In genomic region chr3:23928525-23928924, GRCh38 we compare ENCODE assay signal across 20 cellular contexts. TPM values are rescaled to one million over a fixed set of nuclear protein-coding genes. Genes with fewer than 3 reads are reported as not detected.
DNase-seq lines count a peak whose midpoint lies in the region; ATAC-seq and TF ChIP-seq lines count a peak whose summit lies in the region.
"Had no signal": no experiment of that assay in that cellular context is flagged by ENCODE, and none has a peak within 500 bp of the region (broad histone marks: within the 10 kb centered on the region; RNA-seq: fewer than 3 reads in every experiment).

No MANE protein-coding gene starts in this region.

- no peak for TF ChIP-seq CTCF in HEK293 (tag by site-specific recombination; IDR thresholded peaks at IDR 0.05)

- H3K27me3 Mint-ChIP-seq in stimulated activated naive B cell treated with anti-CD40 and anti-IgM and Interleukin-4, amounts not matched to agents 10 μg/mL and 1 μg/mL and 100 μg/mL, for 72 hours: no peaks in the 10 kb centered on the region
- H3K27me3 Mint-ChIP-seq in CD8-positive, alpha-beta memory T cell: no peaks in the 10 kb centered on the region
- H3K27me3 Mint-ChIP-seq: activated naive CD8-positive, alpha-beta T cell treated with anti-CD3 and anti-CD28 coated beads, Interleukin-2, amount 50 U/mL, for 24 hours had no signal

- POLR2A ChIA-PET in HEK293 (lab: Yijun Ruan, JAX): interaction anchor here (3.0 kb wide), 1 partner anchor 11 kb away, joined by 15 read pairs; the partner anchor contains the start of genes NKIRAS1 and RPL15
- POLR2A ChIA-PET in CD8-positive, alpha-beta memory T cell (lab: Charles Lee): no interaction called here

- H3K9me3 Mint-ChIP-seq in stimulated activated naive B cell treated with anti-CD40 and anti-IgM and Interleukin-4, amounts not matched to agents 10 μg/mL and 1 μg/mL and 100 μg/mL, for 72 hours: no peaks in the 10 kb centered on the region
- H3K9me3 Mint-ChIP-seq in CD8-positive, alpha-beta memory T cell: no peaks in the 10 kb centered on the region
- H3K9me3 Mint-ChIP-seq: activated naive CD8-positive, alpha-beta T cell treated with anti-CD3 and anti-CD28 coated beads, Interleukin-2, amount 50 U/mL, for 24 hours; naive thymus-derived CD4-positive, alpha-beta T cell; WTC11 had no signal

- H3K27ac ChIP-seq in HEK293 (ENCODE audit: extremely low read depth, low read depth, low read length): no peak overlapping the region
- no peak overlapping the region for H3K27ac ChIP-seq in CD8-positive, alpha-beta memory T cell (ENCODE audit: low read depth, low read length)
- H3K27ac ChIP-seq: BLaER1 treated with 17β-estradiol and CSF1 and Interleukin-3, amounts not matched to agents 10 nM and 100 nM; cardiac muscle cell; KMS-11; tibial artery had no signal

- CTCF ChIA-PET in HEK293 (lab: Yijun Ruan, JAX): interaction anchor here (0.6 kb wide), 1 partner anchor 1535 kb away, joined by 5 read pairs; no protein-coding TSS in a partner anchor
- CTCF ChIA-PET in CD8-positive, alpha-beta memory T cell (lab: Charles Lee): no interaction called here

- H3K36me3 ChIP-seq in HEK293 (ENCODE audit: control insufficient read depth in 2 of 2, insufficient read depth in 1 of 2, low read length in 2 of 2): no peaks in the 10 kb centered on the region
- no peaks in the 10 kb centered on the region for H3K36me3 ChIP-seq in CD8-positive, alpha-beta memory T cell (ENCODE audit: insufficient read depth, low read length)
- H3K36me3 ChIP-seq: cardiac muscle cell, tibial artery had no signal

- DNase-seq in NOMO-1 treated with DMSO at 0.1 percent for 48 hours (lab: John Stamatoyannopoulos, UW; ENCODE audit: unreplicated experiment): peak; percentile 48
- peak; percentile 26 for DNase-seq in fibroblast of peridontal ligament (ENCODE audit: extremely low read depth)
- no peak for DNase-seq in stimulated activated naive B cell treated with anti-CD40 and anti-IgM and Interleukin-4, amounts not matched to agents 10 μg/mL and 1 μg/mL and 100 μg/mL, for 72 hours
- DNase-seq in CD8-positive, alpha-beta memory T cell: no peak
- DNase-seq: activated CD8-positive, alpha-beta memory T cell treated with anti-CD3 and anti-CD28 coated beads for 24 hours; activated naive CD8-positive, alpha-beta T cell treated with anti-CD3 and anti-CD28 coated beads, Interleukin-2, amount 50 U/mL, for 24 hours; DMS79 treated with DMSO at 0.1 percent for 48 hours; hypothalamus; naive thymus-derived CD4-positive, alpha-beta T cell; NCI-H187 treated with DMSO at 0.1 percent for 48 hours; NCI-H526; tibial artery had no signal

- H3K4me3 Mint-ChIP-seq in stimulated activated naive B cell treated with anti-CD40 and anti-IgM and Interleukin-4, amounts not matched to agents 10 μg/mL and 1 μg/mL and 100 μg/mL, for 72 hours: no peak overlapping the region
- H3K4me3 Mint-ChIP-seq in CD8-positive, alpha-beta memory T cell: no peak overlapping the region
- H3K4me3 Mint-ChIP-seq: activated naive CD8-positive, alpha-beta T cell treated with anti-CD3 and anti-CD28 coated beads, Interleukin-2, amount 50 U/mL, for 24 hours; naive thymus-derived CD4-positive, alpha-beta T cell; WTC11 had no signal

- H3K36me3 Mint-ChIP-seq in stimulated activated naive B cell treated with anti-CD40 and anti-IgM and Interleukin-4, amounts not matched to agents 10 μg/mL and 1 μg/mL and 100 μg/mL, for 72 hours: peaks cover 1 to 4% of the 10 kb centered on the region in 2 donors
- peaks cover 0 to 3% (median 0%) of the 10 kb centered on the region in 3 donors for H3K36me3 Mint-ChIP-seq in CD8-positive, alpha-beta memory T cell
- H3K36me3 Mint-ChIP-seq: WTC11 had no signal

- no peak overlapping the region for H3K4me3 ChIP-seq in HEK293 (ENCODE audit: low read depth, low read length)
- H3K4me3 ChIP-seq in CD8-positive, alpha-beta memory T cell (ENCODE audit: low read length): no peak overlapping the region
- H3K4me3 ChIP-seq: BLaER1 treated with 17β-estradiol and CSF1 and Interleukin-3, amounts not matched to agents 10 nM and 100 nM; cardiac muscle cell; tibial artery had no signal

- H3K27ac Mint-ChIP-seq in stimulated activated naive B cell treated with anti-CD40 and anti-IgM and Interleukin-4, amounts not matched to agents 10 μg/mL and 1 μg/mL and 100 μg/mL, for 72 hours: no peak overlapping the region
- no peak overlapping the region for H3K27ac Mint-ChIP-seq in CD8-positive, alpha-beta memory T cell
- H3K27ac Mint-ChIP-seq: activated naive CD8-positive, alpha-beta T cell treated with anti-CD3 and anti-CD28 coated beads, Interleukin-2, amount 50 U/mL, for 24 hours; naive thymus-derived CD4-positive, alpha-beta T cell; WTC11 had no signal

- peaks cover 0 to 15% of the 10 kb centered on the region in 2 donors for H3K4me1 Mint-ChIP-seq in stimulated activated naive B cell treated with anti-CD40 and anti-IgM and Interleukin-4, amounts not matched to agents 10 μg/mL and 1 μg/mL and 100 μg/mL, for 72 hours
- no peaks in the 10 kb centered on the region for H3K4me1 Mint-ChIP-seq in CD8-positive, alpha-beta memory T cell
- H3K4me1 Mint-ChIP-seq: activated naive CD8-positive, alpha-beta T cell treated with anti-CD3 and anti-CD28 coated beads, Interleukin-2, amount 50 U/mL, for 24 hours; naive thymus-derived CD4-positive, alpha-beta T cell had no signal

- no peaks in the 10 kb centered on the region for H3K9me3 ChIP-seq in HEK293 (ENCODE audit: control insufficient read depth, insufficient read depth, low read depth, low read length)
- no peaks in the 10 kb centered on the region for H3K9me3 ChIP-seq in CD8-positive, alpha-beta memory T cell (ENCODE audit: low read length)
- H3K9me3 ChIP-seq: BLaER1 treated with 17β-estradiol and CSF1 and Interleukin-3, amounts not matched to agents 10 nM and 100 nM; tibial artery had no signal

- ATAC-seq in stimulated activated naive B cell treated with anti-CD40 and anti-IgM and Interleukin-4, amounts not matched to agents 10 μg/mL and 1 μg/mL and 100 μg/mL, for 72 hours (replicated peaks): peak; percentile 16 to 21
- no peak for ATAC-seq in HG03565 (IDR thresholded peaks at IDR 0.05; ENCODE audit: unreplicated experiment)
- ATAC-seq in GM18519 (IDR thresholded peaks at IDR 0.05; ENCODE audit: low FRiP score, unreplicated experiment): no peak
- ATAC-seq: activated naive CD8-positive, alpha-beta T cell treated with anti-CD3 and anti-CD28 coated beads, Interleukin-2, amount 50 U/mL, for 24 hours; naive thymus-derived CD4-positive, alpha-beta T cell; Panc1; WTC11 had no signal

- no peaks in the 10 kb centered on the region for H3K4me1 ChIP-seq in HEK293 (ENCODE audit: control insufficient read depth, insufficient read depth, low read length)
- H3K4me1 ChIP-seq in CD8-positive, alpha-beta memory T cell (ENCODE audit: insufficient read depth, low read length): no peaks in the 10 kb centered on the region
- H3K4me1 ChIP-seq: tibial artery had no signal

- no peaks in the 10 kb centered on the region for H3K27me3 ChIP-seq in CD8-positive, alpha-beta memory T cell (ENCODE audit: insufficient read depth, low read length, poor library complexity, severe bottlenecking)
- H3K27me3 ChIP-seq: BLaER1 treated with 17β-estradiol and CSF1 and Interleukin-3, amounts not matched to agents 10 nM and 100 nM; cardiac muscle cell; tibial artery had no signal

TF ChIP-seq in HEK293, 187 proteins besides CTCF, POLR2A, EP300 and RAD21:
- peak; percentile 83 for TF ChIP-seq ZNF362 (tag by site-specific recombination; IDR thresholded peaks at IDR 0.05)
- TF ChIP-seq ZNF654 (tag by site-specific recombination; IDR thresholded peaks at IDR 0.05; ENCODE audit: low read depth): 0 out of 2 replicates have a peak, but pooled peaks have one; percentile 1
- TF ChIP-seq ZBTB17 (tag by site-specific recombination; IDR thresholded peaks at IDR 0.05): peak; percentile 75
- no peak for TF ChIP-seq ZSCAN4 (tag by site-specific recombination; IDR thresholded peaks at IDR 0.05)
- no peak for TF ChIP-seq ZNF23 (tag by site-specific recombination; IDR thresholded peaks at IDR 0.05; ENCODE audit: borderline replicate concordance)

RNA-seq across cellular contexts. Expression of gene RPL15, which starts 11.6 kb away (rescaled TPM):
- 1,000 to 10,000 TPM; 2,200 to 2,237 TPM for total RNA-seq in CD8-positive, alpha-beta memory T cell
- 4,233 TPM for polyA plus RNA-seq in CD8-positive, alpha-beta memory T cell

RNA-seq across cellular contexts. Expression of gene NKIRAS1, which starts 11.7 kb away (rescaled TPM):
- 1 to 10 TPM; 6.1 to 7.2 TPM for total RNA-seq in CD8-positive, alpha-beta memory T cell
- polyA plus RNA-seq in CD8-positive, alpha-beta memory T cell: 5.3 TPM

RNA-seq across cellular contexts. Expression of gene NR1D2, which starts 16.6 kb away (rescaled TPM):
- 1 to 10 TPM; 7.9 to 8.4 TPM for total RNA-seq in CD8-positive, alpha-beta memory T cell
- 57.1 TPM for polyA plus RNA-seq in CD8-positive, alpha-beta memory T cell

Comparison
In these comparisons a context has a peak if more than half of its experiments do, and no peak if none do; other contexts are left out.
1. DNase-seq: peak in NOMO-1 treated with DMSO at 0.1 percent for 48 hours (single experiment) and fibroblast of peridontal ligament (single experiment); none in stimulated activated naive B cell treated with anti-CD40 and anti-IgM and Interleukin-4, amounts not matched to agents 10 μg/mL and 1 μg/mL and 100 μg/mL, for 72 hours (single experiment) and CD8-positive, alpha-beta memory T cell (0 of 5).
2. ATAC-seq: peak in stimulated activated naive B cell treated with anti-CD40 and anti-IgM and Interleukin-4, amounts not matched to agents 10 μg/mL and 1 μg/mL and 100 μg/mL, for 72 hours (2 of 2); none in HG03565 (single experiment) and GM18519 (single experiment).